1 cellular context compared by ENCODE assay signal in the genomic region with DNA sequence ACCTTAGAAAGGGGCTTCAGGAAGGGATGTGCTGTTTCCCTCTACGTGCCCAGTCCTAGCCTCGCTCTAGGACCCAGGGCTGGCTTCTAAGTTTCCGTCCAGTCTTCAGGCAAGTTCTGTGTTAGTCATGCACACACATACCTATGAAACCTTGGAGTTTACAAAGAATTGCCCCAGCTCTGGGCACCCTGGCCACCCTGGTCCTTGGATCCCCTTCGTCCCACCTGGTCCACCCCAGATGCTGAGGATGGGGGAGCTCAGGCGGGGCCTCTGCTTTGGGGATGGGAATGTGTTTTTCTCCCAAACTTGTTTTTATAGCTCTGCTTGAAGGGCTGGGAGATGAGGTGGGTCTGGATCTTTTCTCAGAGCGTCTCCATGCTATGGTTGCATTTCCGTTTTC.
TF ChIP-seq lines count a peak whose summit lies in the region.

No MANE protein-coding gene starts in this region.

TF ChIP-seq in WTC11, 78 proteins besides CTCF, POLR2A, EP300 and RAD21:
- TF ChIP-seq ESRRA (CRISPR knock-in tag; IDR thresholded peaks at IDR 0.05; ENCODE audit: borderline replicate concordance) (no peak), SMAD4 (CRISPR knock-in tag; IDR thresholded peaks at IDR 0.05) (no peak)
- TF ChIP-seq, protein P1, sequence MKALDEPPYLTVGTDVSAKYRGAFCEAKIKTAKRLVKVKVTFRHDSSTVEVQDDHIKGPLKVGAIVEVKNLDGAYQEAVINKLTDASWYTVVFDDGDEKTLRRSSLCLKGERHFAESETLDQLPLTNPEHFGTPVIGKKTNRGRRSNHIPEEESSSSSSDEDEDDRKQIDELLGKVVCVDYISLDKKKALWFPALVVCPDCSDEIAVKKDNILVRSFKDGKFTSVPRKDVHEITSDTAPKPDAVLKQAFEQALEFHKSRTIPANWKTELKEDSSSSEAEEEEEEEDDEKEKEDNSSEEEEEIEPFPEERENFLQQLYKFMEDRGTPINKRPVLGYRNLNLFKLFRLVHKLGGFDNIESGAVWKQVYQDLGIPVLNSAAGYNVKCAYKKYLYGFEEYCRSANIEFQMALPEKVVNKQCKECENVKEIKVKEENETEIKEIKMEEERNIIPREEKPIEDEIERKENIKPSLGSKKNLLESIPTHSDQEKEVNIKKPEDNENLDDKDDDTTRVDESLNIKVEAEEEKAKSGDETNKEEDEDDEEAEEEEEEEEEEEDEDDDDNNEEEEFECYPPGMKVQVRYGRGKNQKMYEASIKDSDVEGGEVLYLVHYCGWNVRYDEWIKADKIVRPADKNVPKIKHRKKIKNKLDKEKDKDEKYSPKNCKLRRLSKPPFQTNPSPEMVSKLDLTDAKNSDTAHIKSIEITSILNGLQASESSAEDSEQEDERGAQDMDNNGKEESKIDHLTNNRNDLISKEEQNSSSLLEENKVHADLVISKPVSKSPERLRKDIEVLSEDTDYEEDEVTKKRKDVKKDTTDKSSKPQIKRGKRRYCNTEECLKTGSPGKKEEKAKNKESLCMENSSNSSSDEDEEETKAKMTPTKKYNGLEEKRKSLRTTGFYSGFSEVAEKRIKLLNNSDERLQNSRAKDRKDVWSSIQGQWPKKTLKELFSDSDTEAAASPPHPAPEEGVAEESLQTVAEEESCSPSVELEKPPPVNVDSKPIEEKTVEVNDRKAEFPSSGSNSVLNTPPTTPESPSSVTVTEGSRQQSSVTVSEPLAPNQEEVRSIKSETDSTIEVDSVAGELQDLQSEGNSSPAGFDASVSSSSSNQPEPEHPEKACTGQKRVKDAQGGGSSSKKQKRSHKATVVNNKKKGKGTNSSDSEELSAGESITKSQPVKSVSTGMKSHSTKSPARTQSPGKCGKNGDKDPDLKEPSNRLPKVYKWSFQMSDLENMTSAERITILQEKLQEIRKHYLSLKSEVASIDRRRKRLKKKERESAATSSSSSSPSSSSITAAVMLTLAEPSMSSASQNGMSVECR (CRISPR knock-in tag; IDR thresholded peaks at IDR 0.05; ENCODE audit: borderline replicate concordance): no peak
TF ChIP-seq in WTC11: peak in this region for 0.
